Comparison of ENCODE assay signal across 1 cellular context in genomic region chr17:8376302-8377067, GRCh38.
A peak's percentile ranks its signal among the peaks of the same experiment; 100 is the strongest.
TF ChIP-seq lines count a peak whose summit lies in the region.

TSS of gene KRABD2 (minus strand) at chr17:8376704.

TF ChIP-seq in HepG2, 621 proteins besides CTCF, POLR2A, EP300 and RAD21 (continued from another document and continues in another):
- TF ChIP-seq ZBTB2 (CRISPR knock-in tag; IDR thresholded peaks at IDR 0.05; ENCODE audit: low read depth) (peak; percentile 50; the same call in 1 of the 2 replicates), PTBP1 (IDR thresholded peaks at IDR 0.05; ENCODE audit: low read depth, low read length, poor library complexity, severe bottlenecking) (no peak), ZFAT (CRISPR knock-in tag; conservative IDR thresholded peaks at IDR 0.05) (no peak), MXD4 (CRISPR knock-in tag; IDR thresholded peaks at IDR 0.05) (peak; percentile 67; the same call in 1 of the 2 replicates), RCOR2 (CRISPR knock-in tag; IDR thresholded peaks at IDR 0.05) (no peak), TBP (CRISPR knock-in tag; IDR thresholded peaks at IDR 0.05) (no peak), ZMAT3 (CRISPR knock-in tag; conservative IDR thresholded peaks at IDR 0.05) (peak; percentile 58; the same call in 1 of the 2 replicates), ZBTB1 (CRISPR knock-in tag; IDR thresholded peaks at IDR 0.05; ENCODE audit: borderline replicate concordance) (no peak), SPEN (CRISPR knock-in tag; IDR thresholded peaks at IDR 0.05; ENCODE audit: low read depth) (peak; percentile 84), TGIF2 (CRISPR knock-in tag; IDR thresholded peaks at IDR 0.05) (peak; percentile 38; the same call in 1 of the 2 replicates), ZNF337 (CRISPR knock-in tag; IDR thresholded peaks at IDR 0.05; ENCODE audit: borderline replicate concordance, low read depth) (peak; percentile 66; the same call in 1 of the 2 replicates), CC2D1A (CRISPR knock-in tag; IDR thresholded peaks at IDR 0.05) (0 out of 2 replicates have a peak, but pooled peaks have one; percentile 48), EEA1 (CRISPR knock-in tag; IDR thresholded peaks at IDR 0.05; ENCODE audit: borderline replicate concordance) (no peak), PITX1 (CRISPR knock-in tag; IDR thresholded peaks at IDR 0.05) (peak; percentile 69), ZNF30 (CRISPR knock-in tag; IDR thresholded peaks at IDR 0.05) (no peak), ETS1 (CRISPR knock-in tag; IDR thresholded peaks at IDR 0.05) (no peak), ZNF672 (CRISPR knock-in tag; IDR thresholded peaks at IDR 0.05) (no peak), HIC2 (CRISPR knock-in tag; IDR thresholded peaks at IDR 0.05; ENCODE audit: low read depth) (peak; percentile 94), MIER3 (CRISPR knock-in tag; IDR thresholded peaks at IDR 0.05; ENCODE audit: borderline replicate concordance) (peak; percentile 81; the same call in 1 of the 2 replicates), ATF5 (CRISPR knock-in tag; IDR thresholded peaks at IDR 0.05; ENCODE audit: low read depth) (no peak), ARID4A (CRISPR knock-in tag; IDR thresholded peaks at IDR 0.05; ENCODE audit: borderline replicate concordance) (peak; percentile 80), ZNF777 (CRISPR knock-in tag; IDR thresholded peaks at IDR 0.05) (peak; percentile 59), ZNF263 (CRISPR knock-in tag; IDR thresholded peaks at IDR 0.05) (peak; percentile 48; the same call in 1 of the 2 replicates), ZNF296 (CRISPR knock-in tag; conservative IDR thresholded peaks at IDR 0.05) (0 out of 2 replicates have a peak, but pooled peaks have one; percentile 70), ZNF10 (CRISPR knock-in tag; IDR thresholded peaks at IDR 0.05; ENCODE audit: borderline replicate concordance, low read depth) (no peak), MBD4 (IDR thresholded peaks at IDR 0.05; ENCODE audit: borderline replicate concordance, low read length) (no peak), ZNF138 (CRISPR knock-in tag; IDR thresholded peaks at IDR 0.05; ENCODE audit: low read depth) (0 out of 2 replicates have a peak, but pooled peaks have one; percentile 68), ZNF143 (CRISPR knock-in tag; IDR thresholded peaks at IDR 0.05) (peak; percentile 52), SP5 (CRISPR knock-in tag; IDR thresholded peaks at IDR 0.05; ENCODE audit: borderline replicate concordance, low read depth) (peak; percentile 65; the same call in 1 of the 2 replicates), ELK4 (CRISPR knock-in tag; IDR thresholded peaks at IDR 0.05; ENCODE audit: borderline replicate concordance) (no peak), ZBED4 (CRISPR knock-in tag; IDR thresholded peaks at IDR 0.05; ENCODE audit: borderline replicate concordance) (peak; percentile 39; the same call in 1 of the 2 replicates), ZNF674 (CRISPR knock-in tag; IDR thresholded peaks at IDR 0.05; ENCODE audit: low read depth) (no peak), ZNF292 (CRISPR knock-in tag; IDR thresholded peaks at IDR 0.05; ENCODE audit: borderline replicate concordance, low read depth) (peak; percentile 67; the same call in 1 of the 2 replicates), LRRFIP1 (CRISPR knock-in tag; conservative IDR thresholded peaks at IDR 0.05) (no peak), ZNF850 (CRISPR knock-in tag; conservative IDR thresholded peaks at IDR 0.05) (no peak), MED1 (CRISPR knock-in tag; IDR thresholded peaks at IDR 0.05) (peak; percentile 76), ASH2L (IDR thresholded peaks at IDR 0.05; ENCODE audit: insufficient read length, low read depth, low read length) (peak; percentile 79), MAZ (IDR thresholded peaks at IDR 0.05; ENCODE audit: borderline replicate concordance, low read depth, low read length) (peak; percentile 86; the same call in 1 of the 2 replicates), MAZ (CRISPR knock-in tag; IDR thresholded peaks at IDR 0.05; ENCODE audit: low read depth) (peak; percentile 66), TFAP4 (IDR thresholded peaks at IDR 0.05; ENCODE audit: borderline replicate concordance, low read depth) (peak; percentile 93), ZNF740 (CRISPR knock-in tag; IDR thresholded peaks at IDR 0.05) (0 out of 2 replicates have a peak, but pooled peaks have one; percentile 69), NFE2 (CRISPR knock-in tag; IDR thresholded peaks at IDR 0.05) (no peak)
